8 cellular contexts compared by ENCODE assay signal in the genomic region with DNA sequence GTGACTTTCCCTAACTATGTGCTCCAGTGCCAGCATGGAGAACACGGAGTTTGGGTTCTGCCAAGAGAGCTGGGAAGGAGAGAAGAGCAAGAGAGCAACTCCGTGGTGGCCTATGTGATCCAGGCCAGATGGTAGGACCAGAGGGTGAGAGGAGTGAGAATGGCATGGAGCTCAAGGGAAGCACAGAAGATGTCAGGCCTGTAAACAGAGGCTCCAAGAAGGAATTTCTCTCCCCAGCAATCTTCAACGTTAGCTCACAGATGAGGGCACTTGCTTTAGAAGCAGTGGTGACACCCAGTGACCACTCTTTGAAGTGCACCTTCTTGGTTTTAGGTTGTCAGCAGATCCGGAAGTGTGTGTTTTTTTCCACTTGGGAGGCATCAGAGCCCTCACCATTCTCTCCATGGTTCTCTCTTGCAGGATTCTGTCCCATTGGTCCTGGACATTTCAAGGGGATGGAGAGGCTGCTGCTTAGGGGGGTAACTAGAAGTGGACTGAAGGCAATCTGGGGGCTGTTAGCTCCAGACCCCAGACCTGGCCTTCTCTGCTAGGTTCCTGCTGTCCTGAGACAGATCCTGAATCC. TPM values are rescaled to one million over a fixed set of nuclear protein-coding genes. Genes with fewer than 3 reads are reported as not detected.
DNase-seq lines count a peak whose midpoint lies in the region; ATAC-seq, FAIRE-seq and TF ChIP-seq lines count a peak whose summit lies in the region.

No MANE protein-coding gene starts in this region.

- no peaks in the 10 kb centered on the region for H3K27me3 Mint-ChIP-seq in T-helper 2 cell treated with Interferon-gamma antibody and Interleukin-4, amounts not matched to agents 5 μg/mL and 100 μg/mL, for 36 hours (ENCODE audit: low read depth)

- H3K27ac Mint-ChIP-seq in T-helper 2 cell treated with Interferon-gamma antibody and Interleukin-4, amounts not matched to agents 5 μg/mL and 100 μg/mL, for 36 hours = peak overlapping the region; percentile 16

- H3K36me3 Mint-ChIP-seq in T-helper 2 cell treated with Interferon-gamma antibody and Interleukin-4, amounts not matched to agents 5 μg/mL and 100 μg/mL, for 36 hours (ENCODE audit: low read depth) = no peaks in the 10 kb centered on the region

- peak; percentile 84 for TF ChIP-seq CTCF in cardiac fibroblast (IDR thresholded peaks at IDR 0.05; ENCODE audit: low read depth, low read length)

- DNase-seq in CD1c-positive myeloid dendritic cell (ENCODE audit: extremely low spot score) (peak; percentile 66), NCI-H1436 (lab: John Stamatoyannopoulos, UW) (peak; percentile 80), cardiac fibroblast (ENCODE audit: low read depth in 2 of 2) (peak; percentile 89 to 91), mesenteric fat pad (ENCODE audit: low spot score) (no peak)
- DNase-seq in T-helper 2 cell treated with Interferon-gamma antibody and Interleukin-4, amounts not matched to agents 5 μg/mL and 100 μg/mL, for 36 hours (ENCODE audit: low spot score) = peak; percentile 65
- peak; percentile 23 to 60 (median 60) for DNase-seq in stimulated activated CD4-positive, alpha-beta T cell treated with anti-CD3 and anti-CD28 coated beads, Interleukin-12 subunit alpha, Interleukin-12 subunit beta, amount 100 ng/mL, for 48 hours (ENCODE audit: low read depth in 2 of 3, low spot score in 1 of 3)

- H3K4me3 Mint-ChIP-seq in T-helper 2 cell treated with Interferon-gamma antibody and Interleukin-4, amounts not matched to agents 5 μg/mL and 100 μg/mL, for 36 hours = no peak overlapping the region

- no peak overlapping the region for H3K4me3 ChIP-seq in cardiac fibroblast (replicated peaks in 1 of 2; ENCODE audit: low read depth in 2 of 2, low read length in 2 of 2)

- peaks cover 29% of the 10 kb centered on the region for H3K4me1 Mint-ChIP-seq in T-helper 2 cell treated with Interferon-gamma antibody and Interleukin-4, amounts not matched to agents 5 μg/mL and 100 μg/mL, for 36 hours (ENCODE audit: low read depth)

- FAIRE-seq in islet of Langerhans (lab: Jason Lieb, UNC) = peak; percentile 95

- ATAC-seq in GM19351 (IDR thresholded peaks at IDR 0.05; ENCODE audit: unreplicated experiment) = peak; percentile 51

- peaks cover under 1% of the 10 kb centered on the region for H3K9me3 Mint-ChIP-seq in T-helper 2 cell treated with Interferon-gamma antibody and Interleukin-4, amounts not matched to agents 5 μg/mL and 100 μg/mL, for 36 hours

RNA-seq across cellular contexts. Expression of a gene that starts 18.1 kb away (rescaled TPM):
- 19.2 TPM for total RNA-seq in mesenteric fat pad

RNA-seq across cellular contexts. Expression of a gene that starts 33.0 kb away (rescaled TPM):
- 36.0 TPM for total RNA-seq in mesenteric fat pad
